Comparison of ENCODE assay signal across 19 cellular contexts in the genomic region with DNA sequence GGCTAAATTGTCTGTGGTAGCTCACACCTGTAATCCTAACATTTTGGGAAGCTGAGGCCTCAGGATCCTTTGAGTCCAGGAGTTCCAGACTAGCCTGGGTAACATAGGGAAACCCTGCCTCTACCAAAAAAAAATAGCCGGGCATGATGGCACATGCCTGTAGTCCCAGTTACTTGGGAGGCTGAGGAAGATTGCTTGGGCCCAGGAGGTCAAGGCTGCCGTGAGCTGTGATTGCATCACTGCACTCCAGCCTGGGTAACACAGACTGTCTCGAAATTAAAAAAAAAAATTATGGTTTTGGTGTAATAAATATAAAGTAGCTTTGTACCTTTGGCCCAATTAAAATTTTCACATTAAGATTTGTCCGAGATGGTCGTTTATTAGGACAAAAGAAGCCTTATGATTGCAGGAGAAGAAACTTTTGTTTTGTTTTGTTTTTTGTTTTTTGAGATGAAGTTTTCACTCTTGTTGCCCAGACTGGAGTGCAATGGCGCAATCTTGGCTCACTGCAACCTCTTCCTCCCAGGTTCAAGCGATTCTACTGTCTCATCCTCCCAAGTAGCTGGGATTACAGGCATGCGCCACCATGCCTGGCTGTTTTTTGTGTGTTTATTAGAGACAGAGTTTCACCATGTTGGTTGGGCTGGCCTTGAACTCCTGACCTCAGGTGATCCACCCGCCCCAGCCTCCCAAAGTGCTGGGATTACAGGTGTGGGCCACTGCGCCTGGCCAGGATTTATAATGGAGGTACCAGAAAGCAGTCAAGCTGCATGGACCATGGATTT. TPM values are rescaled to one million over a fixed set of nuclear protein-coding genes. Genes with fewer than 3 reads are reported as not detected.
DNase-seq lines count a peak whose midpoint lies in the region; ATAC-seq, FAIRE-seq and TF ChIP-seq lines count a peak whose summit lies in the region.
"Had no signal": no experiment of that assay in that cellular context is flagged by ENCODE, and none has a peak within 500 bp of the region (broad histone marks: within the 10 kb centered on the region; RNA-seq: fewer than 3 reads in every experiment).

No MANE protein-coding gene starts in this region.

- no TSS peak for BruUV-seq in K562 (replicated peaks; lab: Mats Ljungman, UMichigan)

- H3K27ac ChIP-seq in DND-41 (ENCODE audit: low read length): peak overlapping the region; percentile 8; the same call in 1 of the 2 replicates
- peak overlapping the region; percentile 5 for H3K27ac ChIP-seq in KOPT-K1 (ENCODE audit: low read depth, low read length, poor library complexity, severe bottlenecking)
- no peak overlapping the region for H3K27ac ChIP-seq in K562 (ENCODE audit: extremely low read depth, low read depth, low read length)
- H3K27ac ChIP-seq: KMS-11 had no signal

- in situ Hi-C loops in K562 (cut with MboI): no loop called here

- no peak for ATAC-seq in DND-41 (ENCODE audit: insufficient read depth, low read depth)
- ATAC-seq in K562: no peak
- no peak for ATAC-seq in HG03521 (IDR thresholded peaks at IDR 0.05; ENCODE audit: unreplicated experiment)
- no peak for ATAC-seq in Right ventricle myocardium superior (ENCODE audit: poor library complexity)

- TF ChIP-seq RAD21 in K562 (CRISPR knock-in tag; conservative IDR thresholded peaks at IDR 0.05 in 1 of 2, IDR thresholded peaks at IDR 0.05 in 1 of 2): no peak

- H3K9me1 ChIP-seq in K562 (ENCODE audit: control insufficient read depth, insufficient read depth, low read length): no peaks in the 10 kb centered on the region

- H2AFZ ChIP-seq in DND-41 (ENCODE audit: low read depth, low read length): no peak overlapping the region
- no peak overlapping the region for H2AFZ ChIP-seq in K562 (ENCODE audit: low read depth, low read length)

- CTCF ChIA-PET in K562 (lab: Yijun Ruan, JAX; ENCODE audit: low intra/inter-chr PET ratio): no interaction called here

- POLR2A ChIA-PET in K562 (lab: Yijun Ruan, JAX): interaction anchor here (0.7 kb wide), 1 partner anchor 9 kb away, joined by 3 read pairs; no protein-coding TSS in a partner anchor

- no peak overlapping the region; a peak in 1 of 4 replicates for H3K4me3 ChIP-seq in DND-41 (ENCODE audit: low read depth in 1 of 2, low read length in 2 of 2)
- no peak overlapping the region for H3K4me3 ChIP-seq in K562

- no peak for TF ChIP-seq POLR2A in K562 (conservative IDR thresholded peaks at IDR 0.05)

- intact Hi-C loops in K562 (cut with micrococcal nuclease) (no loop called here), Right ventricle myocardium superior (cut with DNase I) (no loop called here)

- no peak for TF ChIP-seq EP300 in K562 (IDR thresholded peaks at IDR 0.05; ENCODE audit: low read length)

- H3K4me1 ChIP-seq in DND-41 (ENCODE audit: insufficient read depth, low read length) (peaks cover 42% of the 10 kb centered on the region), K562 (replicated peaks in 1 of 2; ENCODE audit: control insufficient read depth in 2 of 2, insufficient read depth in 2 of 2, low read length in 2 of 2) (peaks cover 6 to 7% of the 10 kb centered on the region in 2 experiments; a peak in 2 of 5 replicates)

- no peaks in the 10 kb centered on the region for H3K27me3 ChIP-seq in DND-41 (ENCODE audit: insufficient read depth, low read length, poor library complexity)
- no peaks in the 10 kb centered on the region for H3K27me3 ChIP-seq in K562 (ENCODE audit: control insufficient read depth in 2 of 2, insufficient read depth in 2 of 2, low read length in 2 of 2)

- no peak for FAIRE-seq in K562 (lab: Jason Lieb, UNC)
- FAIRE-seq: GM12892, HTR-8/SVneo had no signal

- H3K9me3 ChIP-seq in DND-41 (ENCODE audit: insufficient read depth, low read length, severe bottlenecking) (no peaks in the 10 kb centered on the region), KOPT-K1 (ENCODE audit: insufficient read depth, low read length, poor library complexity, severe bottlenecking) (no peaks in the 10 kb centered on the region), K562 (replicated peaks; ENCODE audit: control insufficient read depth, insufficient read depth, low read depth, low read length) (no peaks in the 10 kb centered on the region)

- no peak for DNase-seq in DND-41
- DNase-seq in K562 (ENCODE audit: extremely low read depth in 1 of 4, low spot score in 3 of 4): no peak
- DNase-seq in mesenteric fat pad (ENCODE audit: low spot score): peak; percentile 30
- no peak for DNase-seq in A172 (ENCODE audit: low spot score)
- no peak for DNase-seq in stimulated activated CD4-positive, alpha-beta T cell treated with anti-CD3 and anti-CD28 coated beads, Interleukin-12 subunit alpha, Interleukin-12 subunit beta, amount 100 ng/mL, for 4 hours
- DNase-seq in Right ventricle myocardium superior: no peak
- DNase-seq: ACHN; Calu3; CD4-positive, CD25-positive, alpha-beta regulatory T cell; DMS79; GDM1; NCI-H1436; NCI-H2029 treated with DMSO at 0.1 percent for 48 hours; NCI-H510A had no signal

- TF ChIP-seq CTCF in DND-41 (IDR thresholded peaks at IDR 0.05; ENCODE audit: borderline replicate concordance, extremely low read depth, low read length, poor library complexity, severe bottlenecking) (no peak), K562 (IDR thresholded peaks at IDR 0.05 in 2 of 3, conservative IDR thresholded peaks at IDR 0.05 in 1 of 3; ENCODE audit: insufficient read depth in 2 of 3, low read depth in 1 of 3, low read length in 3 of 3) (no peak)

- no peak overlapping the region for H3K9ac ChIP-seq in DND-41 (ENCODE audit: low read depth, low read length)
- H3K9ac ChIP-seq in K562 (ENCODE audit: insufficient read depth in 1 of 2, low read depth in 2 of 2, low read length in 2 of 2): no peak overlapping the region
- H3K9ac ChIP-seq: KMS-11 had no signal

- WGBS in K562 (ENCODE audit: insufficient coverage, low coverage, missing lambda C conversion rate): 84% methylated on average over 10 of the region's 10 CpGs

- H4K20me1 ChIP-seq in DND-41 (ENCODE audit: insufficient read depth, low read length) (peaks cover 2% of the 10 kb centered on the region; the same call in 1 of the 2 replicates), K562 (replicated peaks; ENCODE audit: control insufficient read depth, insufficient read depth, low read length) (no peaks in the 10 kb centered on the region)

- H3K79me2 ChIP-seq in DND-41 (ENCODE audit: insufficient read depth, low read length) (peaks cover 71% of the 10 kb centered on the region), K562 (ENCODE audit: control insufficient read depth, insufficient read depth, low read length) (peaks cover 14% of the 10 kb centered on the region)

- H3K36me3 ChIP-seq in DND-41 (ENCODE audit: insufficient read depth, low read length): peaks cover 40% of the 10 kb centered on the region
- H3K36me3 ChIP-seq in KOPT-K1 (ENCODE audit: insufficient read depth, low read length): peaks cover 62% of the 10 kb centered on the region
- peaks cover 12% of the 10 kb centered on the region; the same call in 2 of the 3 replicates for H3K36me3 ChIP-seq in K562 (ENCODE audit: control insufficient read depth, insufficient read depth, low read length)

- H3K4me2 ChIP-seq in DND-41 (ENCODE audit: insufficient read depth, low read length) (no peak overlapping the region), K562 (ENCODE audit: insufficient read depth, low read length) (no peak overlapping the region)
- H3K4me2 ChIP-seq: KMS-11 had no signal

TF ChIP-seq in K562, 482 proteins besides CTCF, POLR2A, EP300 and RAD21:
- no peak for TF ChIP-seq NR4A1 (CRISPR knock-in tag; IDR thresholded peaks at IDR 0.05)
- no peak for TF ChIP-seq NR4A1 (tag; IDR thresholded peaks at IDR 0.05)
- peak; percentile 27; the same call in 1 of the 2 replicates for TF ChIP-seq CEBPB (tag; IDR thresholded peaks at IDR 0.05)

RNA-seq across cellular contexts. Expression of a gene that starts 4.1 kb away (rescaled TPM):
- total RNA-seq in K562 (2011; cell fraction: chromatin; rRNA removed; ENCODE audit: low replicate concordance): 32.9 and 76.2 TPM in 2 replicates
- 11.2 and 11.8 TPM in 2 replicates for total RNA-seq in K562 (2011; cell fraction: nucleolus; rRNA removed)
- total RNA-seq in K562 (2011; cell fraction: nucleoplasm; rRNA removed): 23.8 and 40.7 TPM in 2 replicates
- total RNA-seq in K562 (2014; rRNA removed) (12.4 and 15.8 TPM in 2 replicates), K562 (2014; rRNA removed; fragmentation: Illumina TruSeq; extraction: Trizol) (20.7 and 25.7 TPM in 2 replicates), K562 (2015; rRNA removed; fragmentation: Illumina TruSeq; extraction: Trizol) (17.8 and 20.7 TPM in 2 replicates), K562 (2021) (22.3 and 23.5 TPM in 2 replicates), mesenteric fat pad (35.2 TPM), Right ventricle myocardium superior (25.6 TPM)
- polyA plus RNA-seq in K562 (2011; rRNA removed) (30.8 and 39.6 TPM in 2 replicates), K562 (2014; fragmentation: Illumina TruSeq; extraction: Trizol) (24.2 and 28.6 TPM in 2 replicates), K562 (2014; fragmentation: Nextera tagmentation; extraction: Ambion mirVana) (10 to 100 TPM; 17.0 to 26.3 TPM), K562 (2014; rRNA removed) (21.9 and 25.3 TPM in 2 replicates)
- 18.3 and 24.6 TPM in 2 replicates for polyA plus RNA-seq in K562 (2011; cell fraction: cytosol; rRNA removed)
- 12.3 and 13.6 TPM in 2 replicates for polyA plus RNA-seq in K562 (2011; cell fraction: nucleus; rRNA removed)
- 21.7 and 24.0 TPM in 2 replicates for polyA plus RNA-seq in K562 (2012)
- 34.1 and 36.6 TPM in 2 replicates for polyA minus RNA-seq in K562 (2011; rRNA and poly(A)+ RNA removed)
- polyA minus RNA-seq in K562 (2011; cell fraction: cytosol; rRNA and poly(A)+ RNA removed): 10.9 and 11.4 TPM in 2 replicates
- polyA minus RNA-seq in K562 (2011; cell fraction: nucleus; rRNA and poly(A)+ RNA removed): 7.5 and 15.2 TPM in 2 replicates
- total RNA-seq in A172 (2014; rRNA removed; shearing (Covaris generic)): 35.5 and 45.3 TPM in 2 replicates
